23 cellular contexts compared by ENCODE assay signal in genomic region chr12:117718141-117718540, GRCh38.
DNase-seq lines count a peak whose midpoint lies in the region; TF ChIP-seq lines count a peak whose summit lies in the region.
"Had no signal": no experiment of that assay in that cellular context is flagged by ENCODE, and none has a peak within 500 bp of the region (broad histone marks: within the 10 kb centered on the region; RNA-seq: fewer than 3 reads in every experiment).

No MANE protein-coding gene starts in this region.

- TF ChIP-seq CTCF in AG09309 (IDR thresholded peaks at IDR 0.05; ENCODE audit: control insufficient read depth, insufficient read depth, low read depth, low read length, missing control alignments) = no peak

- no peak overlapping the region for H3K14ac ChIP-seq in mesenchymal stem cell (ENCODE audit: low read length in 2 of 2)

- no peaks in the 10 kb centered on the region for H3K36me3 ChIP-seq in mesenchymal stem cell (ENCODE audit: control insufficient read depth in 1 of 2, insufficient read depth in 2 of 2, low read depth in 1 of 2, low read length in 2 of 2)
- H3K36me3 ChIP-seq: BLaER1, HAP-1, SJCRH30 had no signal

- peak overlapping the region; percentile 74 for H3K27ac ChIP-seq in mesenchymal stem cell (ENCODE audit: low read length, poor library complexity, severe bottlenecking)
- H3K27ac ChIP-seq: A549, BLaER1, KMS-11, SJCRH30 had no signal

- no peak overlapping the region for H2BK15ac ChIP-seq in mesenchymal stem cell (ENCODE audit: low read depth, poor library complexity, severe bottlenecking)

- H3K23ac ChIP-seq in mesenchymal stem cell (ENCODE audit: low read length in 2 of 2) = no peak overlapping the region

- H3K9me3 ChIP-seq in mesenchymal stem cell (ENCODE audit: control insufficient read depth, low read length) = peaks cover 13% of the 10 kb centered on the region
- H3K9me3 ChIP-seq: A549, BLaER1, Caco-2, HAP-1, SJCRH30 had no signal

- H3K4ac ChIP-seq in mesenchymal stem cell (ENCODE audit: low read depth in 1 of 2, low read length in 2 of 2) = no peak overlapping the region

- H3K4me3 ChIP-seq in AG09309 (ENCODE audit: control insufficient read depth, low read depth, low read length) (no peak overlapping the region), mesenchymal stem cell (ENCODE audit: insufficient read depth in 1 of 2, low read depth in 1 of 2, low read length in 2 of 2) (no peak overlapping the region)
- H3K4me3 ChIP-seq: A549, BLaER1, GM23338, HAP-1, SJCRH30 had no signal

- no peak overlapping the region for H4K91ac ChIP-seq in mesenchymal stem cell (ENCODE audit: low read length)

- H2AFZ ChIP-seq in mesenchymal stem cell (ENCODE audit: low read depth, low read length) = no peak overlapping the region
- H2AFZ ChIP-seq: GM23338 had no signal

- WGBS in mesenchymal stem cell = 60% methylated on average over 1 of the region's 1 CpG

- DNase-seq in AG09309 (ENCODE audit: low read depth) (peak; percentile 7), EH (ENCODE audit: low read depth) (peak; percentile 65), dermis blood vessel endothelial cell (peak; percentile 6), mesenchymal stem cell (no peak), NCI-H69 (lab: John Stamatoyannopoulos, UW) (no peak), C1 segment of cervical spinal cord (lab: John Stamatoyannopoulos, UW) (no peak), GF-D8 (lab: John Stamatoyannopoulos, UW) (no peak)
- DNase-seq: Caco-2; CD4-positive, alpha-beta T cell; EL; GDM1; MM.1S; NCI-H2029; NCI-H446; NCI-H524 treated with DMSO at 0.1 percent for 48 hours; NK-92 treated with Interleukin-12 subunit alpha and Interleukin-12 subunit beta, amount 100 ng/mL, for 24 hours; PC-3; SJCRH30 had no signal

- H3K79me1 ChIP-seq in mesenchymal stem cell (replicated peaks; ENCODE audit: low read length, poor library complexity, severe bottlenecking) = no peaks in the 10 kb centered on the region

- no peak overlapping the region for H3K18ac ChIP-seq in mesenchymal stem cell (ENCODE audit: low read depth in 1 of 2, low read length in 2 of 2)

- H2BK120ac ChIP-seq in mesenchymal stem cell (ENCODE audit: low read depth, low read length) = no peak overlapping the region

- no peak overlapping the region for H3K4me2 ChIP-seq in mesenchymal stem cell (ENCODE audit: low read length, poor library complexity, severe bottlenecking)
- H3K4me2 ChIP-seq: A549, BLaER1, GM23338, KMS-11 had no signal

- peaks cover 0 to 17% of the 10 kb centered on the region in 2 experiments for H3K27me3 ChIP-seq in mesenchymal stem cell (ENCODE audit: control insufficient read depth in 1 of 2, insufficient read depth in 1 of 2, low read length in 2 of 2)
- H3K27me3 ChIP-seq: BLaER1, SJCRH30 had no signal

- H2BK5ac ChIP-seq in mesenchymal stem cell (ENCODE audit: low read depth, low read length, poor library complexity, severe bottlenecking) = peak overlapping the region; percentile 33

- H4K8ac ChIP-seq in mesenchymal stem cell (ENCODE audit: low read length) = no peak overlapping the region

- peak overlapping the region; percentile 92 for H2AK5ac ChIP-seq in mesenchymal stem cell (ENCODE audit: low read length, severe bottlenecking)

- H3K4me1 ChIP-seq in mesenchymal stem cell (ENCODE audit: control insufficient read depth, insufficient read depth, low read depth, low read length) = peaks cover 5% of the 10 kb centered on the region
- H3K4me1 ChIP-seq: A549, BLaER1, Caco-2, HAP-1, SJCRH30 had no signal

- H3K9ac ChIP-seq in mesenchymal stem cell (ENCODE audit: low read length) = peak overlapping the region; percentile 36
- H3K9ac ChIP-seq: BLaER1, KMS-11 had no signal

- H2BK12ac ChIP-seq in mesenchymal stem cell (ENCODE audit: low read length in 2 of 2) = no peak overlapping the region

Comparison
In these comparisons a context has a peak if more than half of its experiments do, and no peak if none do; other contexts are left out.
1. DNase-seq: peak in AG09309 (single experiment), EH (single experiment) and dermis blood vessel endothelial cell (single experiment); none in mesenchymal stem cell (single experiment), NCI-H69 (single experiment), C1 segment of cervical spinal cord (0 of 14) and GF-D8 (single experiment).